21 cellular contexts compared by ENCODE assay signal in the genomic region with DNA sequence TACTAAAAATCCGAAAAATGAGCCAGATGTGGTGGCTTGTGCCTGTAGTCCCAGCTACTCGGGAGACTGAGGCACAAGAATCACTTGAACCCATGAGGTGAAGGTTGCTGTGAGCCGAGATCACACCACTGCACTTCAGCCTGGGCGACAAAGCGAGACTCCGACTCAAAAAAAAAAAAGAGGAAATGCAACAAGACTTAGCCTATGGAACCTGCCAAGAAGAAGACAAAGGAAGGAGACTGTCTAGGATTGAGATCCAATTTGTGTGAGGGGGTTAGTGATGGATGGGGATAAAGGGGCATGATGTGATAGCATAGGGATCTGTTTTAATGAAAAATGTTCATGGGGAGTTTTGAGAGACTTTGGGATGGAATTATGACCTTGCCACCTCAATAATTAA.
DNase-seq lines count a peak whose midpoint lies in the region; ATAC-seq and TF ChIP-seq lines count a peak whose summit lies in the region.
"Had no signal": no experiment of that assay in that cellular context is flagged by ENCODE, and none has a peak within 500 bp of the region (broad histone marks: within the 10 kb centered on the region; RNA-seq: fewer than 3 reads in every experiment).

No MANE protein-coding gene starts in this region.

- no peak for DNase-seq in CD8-positive, alpha-beta T cell
- DNase-seq in HFFc6 (no peak), neuronal stem cell (ENCODE audit: low spot score) (no peak), osteoblast (ENCODE audit: insufficient read length, low spot score, missing footprints) (no peak), foreskin melanocyte (no peak)
- DNase-seq in activated CD8-positive, alpha-beta T cell treated with anti-CD3 and anti-CD28 coated beads for 36 hours = no peak
- DNase-seq: DND-41, GF-D8, NCI-H1092, NCI-H146, NCI-H2081 treated with DMSO at 0.1 percent for 48 hours, NCI-H510A treated with DMSO at 0.1 percent for 48 hours, Peyer's patch had no signal

- peaks cover 35% of the 10 kb centered on the region for H3K4me1 Mint-ChIP-seq in CD8-positive, alpha-beta T cell (ENCODE audit: low read depth)
- H3K4me1 Mint-ChIP-seq in HFFc6 (ENCODE audit: low read depth) = peaks cover 46% of the 10 kb centered on the region
- H3K4me1 Mint-ChIP-seq in activated T-helper 17 cell treated with anti-CD3 and anti-CD28 coated beads, Interleukin-2, amount 50 U/mL, for 72 hours = peaks cover 22% of the 10 kb centered on the region
- H3K4me1 Mint-ChIP-seq in activated CD8-positive, alpha-beta T cell treated with anti-CD3 and anti-CD28 coated beads for 36 hours (ENCODE audit: low read depth) = peaks cover 11% of the 10 kb centered on the region

- H3K36me3 Mint-ChIP-seq in CD8-positive, alpha-beta T cell = peaks cover 54% of the 10 kb centered on the region
- peaks cover 21% of the 10 kb centered on the region for H3K36me3 Mint-ChIP-seq in HFFc6 (ENCODE audit: low read depth)
- peaks cover 73% of the 10 kb centered on the region for H3K36me3 Mint-ChIP-seq in activated T-helper 17 cell treated with anti-CD3 and anti-CD28 coated beads, Interleukin-2, amount 50 U/mL, for 72 hours (ENCODE audit: low read depth)
- H3K36me3 Mint-ChIP-seq in activated CD8-positive, alpha-beta T cell treated with anti-CD3 and anti-CD28 coated beads for 36 hours (ENCODE audit: low read depth) = peaks cover 11% of the 10 kb centered on the region

- peaks cover 94% of the 10 kb centered on the region for H3K79me2 ChIP-seq in osteoblast (ENCODE audit: insufficient read depth, low read length)

- no peaks in the 10 kb centered on the region for H3K27me3 ChIP-seq in CD8-positive, alpha-beta T cell (ENCODE audit: insufficient read depth, low read length)
- H3K27me3 ChIP-seq in neuronal stem cell (ENCODE audit: control insufficient read depth in 3 of 3, insufficient read depth in 3 of 3, low read depth in 1 of 3, low read length in 3 of 3) (peaks cover 0 to 8% (median 0%) of the 10 kb centered on the region in 3 experiments), osteoblast (ENCODE audit: insufficient read depth, low read length) (no peaks in the 10 kb centered on the region)
- H3K27me3 ChIP-seq: BLaER1 treated with 17β-estradiol and CSF1 and Interleukin-3, amounts not matched to agents 10 nM and 100 nM; Peyer's patch had no signal

- no peaks in the 10 kb centered on the region for H3K9me3 ChIP-seq in CD8-positive, alpha-beta T cell (ENCODE audit: low read length)
- H3K9me3 ChIP-seq in neuronal stem cell (replicated peaks in 1 of 2; ENCODE audit: control insufficient read depth in 2 of 2, insufficient read depth in 1 of 2, low read depth in 1 of 2, low read length in 2 of 2) (no peaks in the 10 kb centered on the region), osteoblast (ENCODE audit: low read depth, low read length) (no peaks in the 10 kb centered on the region)
- H3K9me3 ChIP-seq: A549; BLaER1 treated with 17β-estradiol and CSF1 and Interleukin-3, amounts not matched to agents 10 nM and 100 nM; HAP-1; Peyer's patch had no signal

- no peaks in the 10 kb centered on the region for H3K79me1 ChIP-seq in neuronal stem cell (ENCODE audit: low read depth, low read length)

- H4K8ac ChIP-seq in neuronal stem cell (ENCODE audit: low read depth, low read length) = no peak overlapping the region

- WGBS in neuronal stem cell (ENCODE audit: extremely low coverage in 2 of 2, insufficient read length in 2 of 2, insufficient replicate concordance in 1 of 2), 2 donors = no CpG with 5 or more reads among the region's 6 CpGs

- no peak overlapping the region for H2AK5ac ChIP-seq in neuronal stem cell (ENCODE audit: low read depth, low read length)

- H2BK120ac ChIP-seq in neuronal stem cell (ENCODE audit: low read depth, low read length) = no peak overlapping the region

- no peak overlapping the region for H3K4ac ChIP-seq in neuronal stem cell (ENCODE audit: low read length)

- no peak for TF ChIP-seq CTCF in CD8-positive, alpha-beta T cell (IDR thresholded peaks at IDR 0.05)
- TF ChIP-seq CTCF in HFFc6 (IDR thresholded peaks at IDR 0.05) = no peak
- TF ChIP-seq CTCF in osteoblast (IDR thresholded peaks at IDR 0.05; ENCODE audit: extremely low read depth, low read depth, low read length) = no peak
- no peak for TF ChIP-seq CTCF in activated CD8-positive, alpha-beta T cell treated with anti-CD3 and anti-CD28 coated beads for 36 hours (IDR thresholded peaks at IDR 0.05)

- no peaks in the 10 kb centered on the region for H3K36me3 ChIP-seq in CD8-positive, alpha-beta T cell (ENCODE audit: insufficient read depth, low read length)
- no peaks in the 10 kb centered on the region for H3K36me3 ChIP-seq in neuronal stem cell (replicated peaks in 1 of 2; ENCODE audit: control insufficient read depth in 2 of 2, insufficient read depth in 2 of 2, low read length in 2 of 2)
- peaks cover 3% of the 10 kb centered on the region for H3K36me3 ChIP-seq in osteoblast (ENCODE audit: insufficient read depth, low read length)

- intact Hi-C loops in CD8-positive, alpha-beta T cell (cut with DNase I, micrococcal nuclease) = no loop called here
- intact Hi-C loops in activated CD8-positive, alpha-beta T cell treated with anti-CD3 and anti-CD28 coated beads for 36 hours (cut with micrococcal nuclease) = no loop called here

- H3K14ac ChIP-seq in neuronal stem cell (ENCODE audit: low read length) = no peak overlapping the region

- no peak overlapping the region for H3K4me2 ChIP-seq in neuronal stem cell (ENCODE audit: insufficient read depth, low read length, poor library complexity, severe bottlenecking)
- no peak overlapping the region for H3K4me2 ChIP-seq in osteoblast (ENCODE audit: insufficient read depth, low read length)
- H3K4me2 ChIP-seq: A549 had no signal

- no peaks in the 10 kb centered on the region for H3K4me1 ChIP-seq in CD8-positive, alpha-beta T cell (ENCODE audit: insufficient read depth, low read length)
- H3K4me1 ChIP-seq in neuronal stem cell (ENCODE audit: control insufficient read depth in 2 of 2, insufficient read depth in 1 of 2, low read depth in 1 of 2, low read length in 2 of 2) = no peaks in the 10 kb centered on the region
- peaks cover 18% of the 10 kb centered on the region for H3K4me1 ChIP-seq in osteoblast (ENCODE audit: insufficient read depth, low read length)
- H3K4me1 ChIP-seq: Peyer's patch had no signal

- H2BK5ac ChIP-seq in neuronal stem cell (ENCODE audit: low read length) = no peak overlapping the region

- no peak overlapping the region for H2BK12ac ChIP-seq in neuronal stem cell (ENCODE audit: low read length)

- peaks cover 41% of the 10 kb centered on the region for H4K20me1 ChIP-seq in osteoblast (ENCODE audit: insufficient read depth, low read length)

- H3K4me3 ChIP-seq in CD8-positive, alpha-beta T cell (ENCODE audit: low read depth, low read length) = no peak overlapping the region
- H3K4me3 ChIP-seq in neuronal stem cell (ENCODE audit: low read length in 2 of 2) (no peak overlapping the region), osteoblast (ENCODE audit: insufficient read depth, low read length) (no peak overlapping the region)
- H3K4me3 ChIP-seq: A549; BLaER1 treated with 17β-estradiol and CSF1 and Interleukin-3, amounts not matched to agents 10 nM and 100 nM; HAP-1; Peyer's patch; SK-N-MC had no signal

- no peak overlapping the region for H3K4me3 Mint-ChIP-seq in CD8-positive, alpha-beta T cell
- H3K4me3 Mint-ChIP-seq in HFFc6 = no peak overlapping the region
- no peak overlapping the region for H3K4me3 Mint-ChIP-seq in activated T-helper 17 cell treated with anti-CD3 and anti-CD28 coated beads, Interleukin-2, amount 50 U/mL, for 72 hours
- no peak overlapping the region for H3K4me3 Mint-ChIP-seq in activated CD8-positive, alpha-beta T cell treated with anti-CD3 and anti-CD28 coated beads for 36 hours

- no peaks in the 10 kb centered on the region for H3K9me3 Mint-ChIP-seq in CD8-positive, alpha-beta T cell
- no peaks in the 10 kb centered on the region for H3K9me3 Mint-ChIP-seq in HFFc6
- no peaks in the 10 kb centered on the region for H3K9me3 Mint-ChIP-seq in activated T-helper 17 cell treated with anti-CD3 and anti-CD28 coated beads, Interleukin-2, amount 50 U/mL, for 72 hours
- H3K9me3 Mint-ChIP-seq in activated CD8-positive, alpha-beta T cell treated with anti-CD3 and anti-CD28 coated beads for 36 hours = no peaks in the 10 kb centered on the region

- no peak overlapping the region for H3K23ac ChIP-seq in neuronal stem cell (ENCODE audit: low read depth, low read length, poor library complexity)

- POLR2A ChIA-PET in CD8-positive, alpha-beta T cell (lab: Charles Lee) = no interaction called here
- POLR2A ChIA-PET in activated CD8-positive, alpha-beta T cell treated with anti-CD3 and anti-CD28 coated beads for 36 hours (lab: Charles Lee) = interaction anchor here (0.7 kb wide), 1 partner anchor 116 kb away, joined by 3 read pairs; no protein-coding TSS in a partner anchor

- CTCF ChIA-PET in CD8-positive, alpha-beta T cell (lab: Charles Lee) = interaction anchor here (3.1 kb wide), 1 partner anchor 117 kb away, joined by 9 read pairs; no protein-coding TSS in a partner anchor
- CTCF ChIA-PET in activated CD8-positive, alpha-beta T cell treated with anti-CD3 and anti-CD28 coated beads for 36 hours (lab: Charles Lee) = no interaction called here

- H2AFZ ChIP-seq in neuronal stem cell (ENCODE audit: low read length) (no peak overlapping the region), osteoblast (ENCODE audit: low read length) (no peak overlapping the region)

- H4K91ac ChIP-seq in neuronal stem cell (ENCODE audit: low read depth, low read length, poor library complexity) = no peak overlapping the region

- H2BK15ac ChIP-seq in neuronal stem cell (ENCODE audit: low read length) = no peak overlapping the region

- H3K27ac ChIP-seq in CD8-positive, alpha-beta T cell (ENCODE audit: low read depth, low read length) = no peak overlapping the region
- no peak overlapping the region for H3K27ac ChIP-seq in neuronal stem cell (replicated peaks; ENCODE audit: low read length)
- H3K27ac ChIP-seq in osteoblast (ENCODE audit: low read depth, low read length) = no peak overlapping the region
- H3K27ac ChIP-seq: A549; BLaER1 treated with 17β-estradiol and CSF1 and Interleukin-3, amounts not matched to agents 10 nM and 100 nM; HL-60; Peyer's patch; SK-N-MC had no signal

- peak overlapping the region; percentile 0 for H3K27ac Mint-ChIP-seq in CD8-positive, alpha-beta T cell
- H3K27ac Mint-ChIP-seq in HFFc6 = peak overlapping the region; percentile 14; the same call in 1 of the 2 replicates
- H3K27ac Mint-ChIP-seq in activated T-helper 17 cell treated with anti-CD3 and anti-CD28 coated beads, Interleukin-2, amount 50 U/mL, for 72 hours = peak overlapping the region; percentile 51
- no peak overlapping the region for H3K27ac Mint-ChIP-seq in activated CD8-positive, alpha-beta T cell treated with anti-CD3 and anti-CD28 coated beads for 36 hours

- H3K9ac ChIP-seq in neuronal stem cell (ENCODE audit: low read depth, low read length, poor library complexity) = no peak overlapping the region
- H3K9ac ChIP-seq: BLaER1 treated with 17β-estradiol and CSF1 and Interleukin-3, amounts not matched to agents 10 nM and 100 nM had no signal

- ATAC-seq in CD8-positive, alpha-beta T cell = no peak
- no peak for ATAC-seq in activated T-helper 17 cell treated with anti-CD3 and anti-CD28 coated beads, Interleukin-2, amount 50 U/mL, for 72 hours (replicated peaks)
- no peak for ATAC-seq in GM21825 (IDR thresholded peaks at IDR 0.05; ENCODE audit: unreplicated experiment)
- no peak for ATAC-seq in activated CD8-positive, alpha-beta T cell treated with anti-CD3 and anti-CD28 coated beads for 36 hours
- ATAC-seq: A549, Right ventricle myocardium inferior had no signal

- peak overlapping the region; percentile 48 for H3K18ac ChIP-seq in neuronal stem cell (ENCODE audit: low read length)

- H3K27me3 Mint-ChIP-seq in CD8-positive, alpha-beta T cell (ENCODE audit: low read depth) = no peaks in the 10 kb centered on the region
- no peaks in the 10 kb centered on the region for H3K27me3 Mint-ChIP-seq in HFFc6 (ENCODE audit: insufficient read depth)
- no peaks in the 10 kb centered on the region for H3K27me3 Mint-ChIP-seq in activated T-helper 17 cell treated with anti-CD3 and anti-CD28 coated beads, Interleukin-2, amount 50 U/mL, for 72 hours
- no peaks in the 10 kb centered on the region for H3K27me3 Mint-ChIP-seq in activated CD8-positive, alpha-beta T cell treated with anti-CD3 and anti-CD28 coated beads for 36 hours
